In genomic region chr14:24258548-24259265, GRCh38 we compare ENCODE assay signal across 15 cellular contexts.
"Had no signal": no experiment of that assay in that cellular context is flagged by ENCODE, and none has a peak within 500 bp of the region (broad histone marks: within the 10 kb centered on the region; RNA-seq: fewer than 3 reads in every experiment).

No MANE protein-coding gene starts in this region.

- ATAC-seq: activated CD8-positive, alpha-beta T cell treated with anti-CD3 and anti-CD28 coated beads, Interleukin-2, amount 10 ng/mL, durations not matched to agents 7 days and 5 days; gastrocnemius medialis had no signal

- H3K27me3 Mint-ChIP-seq: activated naive CD8-positive, alpha-beta T cell treated with anti-CD3 and anti-CD28 coated beads, Interleukin-2, amount 10 ng/mL, durations not matched to agents 7 days and 5 days; memory B cell had no signal

- H3K4me3 Mint-ChIP-seq: activated CD8-positive, alpha-beta T cell treated with anti-CD3 and anti-CD28 coated beads, Interleukin-2, amount 10 ng/mL, durations not matched to agents 7 days and 5 days; activated naive CD8-positive, alpha-beta T cell treated with anti-CD3 and anti-CD28 coated beads, Interleukin-2, amount 10 ng/mL, durations not matched to agents 7 days and 5 days; memory B cell; nephron progenitor cell; T-helper 1 cell treated with Interleukin-12 subunit alpha and Interleukin-12 subunit beta and Interleukin-4 antibody, amounts not matched to agents 30 μg/mL and 1 μg/mL, for 36 hours had no signal

- H3K27me3 ChIP-seq: gastrocnemius medialis, ovary, stomach, thyroid gland had no signal

- H3K36me3 ChIP-seq: gastrocnemius medialis, ovary, thyroid gland had no signal

- H3K27ac Mint-ChIP-seq: activated CD8-positive, alpha-beta T cell treated with anti-CD3 and anti-CD28 coated beads, Interleukin-2, amount 10 ng/mL, durations not matched to agents 7 days and 5 days; activated naive CD8-positive, alpha-beta T cell treated with anti-CD3 and anti-CD28 coated beads, Interleukin-2, amount 10 ng/mL, durations not matched to agents 7 days and 5 days; memory B cell; nephron progenitor cell; T-helper 1 cell treated with Interleukin-12 subunit alpha and Interleukin-12 subunit beta and Interleukin-4 antibody, amounts not matched to agents 30 μg/mL and 1 μg/mL, for 36 hours had no signal

- H3K4me1 Mint-ChIP-seq: activated naive CD8-positive, alpha-beta T cell treated with anti-CD3 and anti-CD28 coated beads, Interleukin-2, amount 10 ng/mL, durations not matched to agents 7 days and 5 days; memory B cell; nephron progenitor cell had no signal

- H3K9me3 ChIP-seq: gastrocnemius medialis, ovary, stomach, thyroid gland had no signal

- H3K4me1 ChIP-seq: gastrocnemius medialis had no signal

- DNase-seq: activated CD4-positive, alpha-beta T cell treated with anti-CD3 and anti-CD28 coated beads for 4 hours; activated CD8-positive, alpha-beta memory T cell treated with anti-CD3 and anti-CD28 coated beads, Interleukin-2, amount 50 U/mL, for 48 hours; activated CD8-positive, alpha-beta T cell treated with anti-CD3 and anti-CD28 coated beads, Interleukin-2, amount 10 ng/mL, durations not matched to agents 7 days and 5 days; activated naive CD8-positive, alpha-beta T cell treated with anti-CD3 and anti-CD28 coated beads, Interleukin-2, amount 10 ng/mL, durations not matched to agents 7 days and 5 days; anterior cingulate cortex; gastrocnemius medialis; hippocampal formation; nephron progenitor cell; stomach had no signal

- H3K27ac ChIP-seq: gastrocnemius medialis, ovary, stomach had no signal

- H3K4me3 ChIP-seq: gastrocnemius medialis, ovary, skin epidermis, stomach, thyroid gland had no signal

- FAIRE-seq: bronchial epithelial cell had no signal

- H3K9me3 Mint-ChIP-seq: activated naive CD8-positive, alpha-beta T cell treated with anti-CD3 and anti-CD28 coated beads, Interleukin-2, amount 10 ng/mL, durations not matched to agents 7 days and 5 days; memory B cell; nephron progenitor cell; T-helper 1 cell treated with Interleukin-12 subunit alpha and Interleukin-12 subunit beta and Interleukin-4 antibody, amounts not matched to agents 30 μg/mL and 1 μg/mL, for 36 hours had no signal
